In the genomic region with DNA sequence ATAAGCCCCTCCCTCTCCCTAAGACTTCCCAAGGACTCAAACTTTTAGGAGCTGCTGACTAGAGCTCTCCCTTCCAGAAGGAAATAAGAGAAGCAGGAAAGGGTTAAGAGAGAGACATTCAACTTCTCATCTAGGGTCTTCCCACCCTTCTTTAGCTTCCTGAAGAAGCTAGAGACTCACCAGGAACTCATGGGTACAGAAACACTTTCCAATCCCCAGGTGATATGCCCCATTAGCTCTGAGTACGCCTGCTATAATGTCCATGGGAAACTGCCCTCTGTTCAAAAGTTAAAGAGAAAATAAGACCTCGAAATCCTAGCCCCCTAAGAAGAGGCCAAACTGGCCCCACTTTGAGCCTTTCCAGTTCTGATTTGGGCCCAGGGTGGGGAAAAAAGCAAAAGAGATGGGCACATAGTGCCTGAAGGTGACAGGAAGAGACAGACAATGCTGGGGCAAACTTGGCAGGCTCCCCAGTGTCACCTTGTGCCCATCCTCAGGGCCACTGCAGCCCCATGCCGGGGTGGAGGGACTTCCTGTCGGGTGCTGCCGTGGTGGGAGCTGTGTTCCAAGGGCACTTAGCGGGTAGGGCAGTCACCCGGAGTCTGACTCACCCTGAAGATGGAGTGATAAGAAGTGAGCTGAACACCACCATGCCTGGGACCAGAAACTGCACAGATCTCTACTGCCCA, we compare ENCODE assay signal across 8 cellular contexts. TPM values are rescaled to one million over a fixed set of nuclear protein-coding genes. Genes with fewer than 3 reads are reported as not detected.
DNase-seq lines count a peak whose midpoint lies in the region; ATAC-seq, FAIRE-seq and TF ChIP-seq lines count a peak whose summit lies in the region.

No MANE protein-coding gene starts in this region.

- dilution Hi-C loops in endothelial cell of umbilical vein (cut with MboI; ENCODE audit: extremely low pct_ligation_motif_present, low sequenced_read_pairs): no loop called here

- TF ChIP-seq CTCF in endothelial cell of umbilical vein (IDR thresholded peaks at IDR 0.05; ENCODE audit: extremely low read depth in 1 of 2, insufficient read depth in 1 of 2, low read depth in 1 of 2, low read length in 2 of 2): no peak
- TF ChIP-seq CTCF in gastrocnemius medialis (IDR thresholded peaks at IDR 0.05 in 4 of 5, conservative IDR thresholded peaks at IDR 0.05 in 1 of 5): no peak
- TF ChIP-seq CTCF in sigmoid colon (IDR thresholded peaks at IDR 0.05): no peak
- no peak for TF ChIP-seq CTCF in ovary (IDR thresholded peaks at IDR 0.05)

- no peaks in the 10 kb centered on the region for H3K36me3 ChIP-seq in endothelial cell of umbilical vein (ENCODE audit: control insufficient read depth in 2 of 2, extremely low read depth in 1 of 2, insufficient read depth in 2 of 2, low read length in 2 of 2)
- no peaks in the 10 kb centered on the region for H3K36me3 ChIP-seq in gastrocnemius medialis
- peaks cover 0 to 4% (median 2%) of the 10 kb centered on the region in 4 donors for H3K36me3 ChIP-seq in sigmoid colon
- no peaks in the 10 kb centered on the region for H3K36me3 ChIP-seq in ovary

- H3K4me3 ChIP-seq in endothelial cell of umbilical vein (replicated peaks in 1 of 3; ENCODE audit: insufficient read depth in 1 of 3, low read depth in 1 of 3, low read length in 3 of 3) (no peak overlapping the region), gastrocnemius medialis (no peak overlapping the region), sigmoid colon (no peak overlapping the region), ovary (no peak overlapping the region)

- H3K4me1 Mint-ChIP-seq in activated CD4-positive, alpha-beta memory T cell treated with anti-CD3 and anti-CD28 coated beads, Interleukin-2, amount 10 ng/mL, durations not matched to agents 7 days and 5 days: peaks cover 75% of the 10 kb centered on the region

- intact Hi-C loops in endothelial cell of umbilical vein (cut with micrococcal nuclease): loop anchor here (1.0 kb wide), 2 partner anchors 13 to 32 kb away; partner anchors contain the start of gene NBEAL2
- intact Hi-C loops in gastrocnemius medialis (cut with DNase I; ENCODE audit: low total_unique reads): no loop called here
- intact Hi-C loops in sigmoid colon (cut with DNase I): no loop called here
- intact Hi-C loops in ovary (cut with DNase I): no loop called here

- ATAC-seq in gastrocnemius medialis: no peak
- no peak for ATAC-seq in HG03139 (IDR thresholded peaks at IDR 0.05; ENCODE audit: unreplicated experiment)

- H3K79me2 ChIP-seq in endothelial cell of umbilical vein (ENCODE audit: control insufficient read depth, insufficient read depth, low read length): peaks cover 88% of the 10 kb centered on the region

- H3K36me3 Mint-ChIP-seq in activated CD4-positive, alpha-beta memory T cell treated with anti-CD3 and anti-CD28 coated beads, Interleukin-2, amount 10 ng/mL, durations not matched to agents 7 days and 5 days (ENCODE audit: low read depth): peaks cover 43% of the 10 kb centered on the region

- DNase-seq in HTR-8/SVneo (ENCODE audit: insufficient read length, low spot score) (peak; percentile 62), endothelial cell of umbilical vein (ENCODE audit: low read depth, low spot score) (peak; percentile 70), gastrocnemius medialis (no peak), sigmoid colon (no peak), ovary (no peak)
- peak; percentile 87 for DNase-seq in activated CD4-positive, alpha-beta memory T cell treated with anti-CD3 and anti-CD28 coated beads, Interleukin-2, amount 10 ng/mL, durations not matched to agents 7 days and 5 days
- DNase-seq in effector CD8-positive, alpha-beta T cell (lab: John Stamatoyannopoulos, UW): no peak

- TF ChIP-seq POLR2A in endothelial cell of umbilical vein (IDR thresholded peaks at IDR 0.05; ENCODE audit: low read depth, low read length) (no peak), gastrocnemius medialis (IDR thresholded peaks at IDR 0.05) (no peak), sigmoid colon (IDR thresholded peaks at IDR 0.05) (no peak), ovary (IDR thresholded peaks at IDR 0.05) (no peak)

- POLR2A ChIA-PET in activated CD4-positive, alpha-beta memory T cell treated with anti-CD3 and anti-CD28 coated beads, Interleukin-2, amount 10 ng/mL, durations not matched to agents 7 days and 5 days (lab: Charles Lee): interaction anchor here (0.8 to 5.4 kb wide), 9 partner anchors 10 to 433 kb away, joined by 4 to 94 read pairs (median 24); partner anchors contain the start of genes CCDC12, NBEAL2, PTPN23 and SETD2
- POLR2A ChIA-PET in endothelial cell of umbilical vein (lab: Charles Lee): interaction anchor here (0.7 to 2.0 kb wide), 3 partner anchors 11 to 32 kb away, joined by 3 to 9 read pairs (median 7); partner anchors contain the start of gene NBEAL2

- in situ Hi-C loops in gastrocnemius medialis (cut with MboI; ENCODE audit: low sequenced_read_pairs in 4 of 4): no loop called here

- H3K9me3 Mint-ChIP-seq in activated CD4-positive, alpha-beta memory T cell treated with anti-CD3 and anti-CD28 coated beads, Interleukin-2, amount 10 ng/mL, durations not matched to agents 7 days and 5 days: no peaks in the 10 kb centered on the region

- BruUV-seq in endothelial cell of umbilical vein (replicated peaks; lab: Mats Ljungman, UMichigan): no TSS peak

- peak overlapping the region; percentile 70 for H3K4me3 Mint-ChIP-seq in activated CD4-positive, alpha-beta memory T cell treated with anti-CD3 and anti-CD28 coated beads, Interleukin-2, amount 10 ng/mL, durations not matched to agents 7 days and 5 days

- no peak for TF ChIP-seq EP300 in sigmoid colon (IDR thresholded peaks at IDR 0.05)
- no peak for TF ChIP-seq EP300 in ovary (IDR thresholded peaks at IDR 0.05)

- H3K4me1 ChIP-seq in endothelial cell of umbilical vein (ENCODE audit: control insufficient read depth, extremely low read depth, insufficient read depth, low read length) (peaks cover 78% of the 10 kb centered on the region), gastrocnemius medialis (peaks cover 77 to 85% of the 10 kb centered on the region in 2 donors), sigmoid colon (peaks cover 0 to 79% (median 69%) of the 10 kb centered on the region in 4 donors), ovary (ENCODE audit: insufficient read depth) (peaks cover 44% of the 10 kb centered on the region)

- H3K9me3 ChIP-seq in endothelial cell of umbilical vein (replicated peaks; ENCODE audit: control insufficient read depth, insufficient read depth, low read length) (no peaks in the 10 kb centered on the region), gastrocnemius medialis (no peaks in the 10 kb centered on the region), sigmoid colon (no peaks in the 10 kb centered on the region), ovary (no peaks in the 10 kb centered on the region)

- no peak overlapping the region for H3K9ac ChIP-seq in endothelial cell of umbilical vein (replicated peaks; ENCODE audit: extremely low read depth, insufficient read depth, low read length)

- H3K27me3 ChIP-seq in endothelial cell of umbilical vein (ENCODE audit: control insufficient read depth in 2 of 2, insufficient read depth in 2 of 2, low read length in 2 of 2) (no peaks in the 10 kb centered on the region), gastrocnemius medialis (no peaks in the 10 kb centered on the region), sigmoid colon (no peaks in the 10 kb centered on the region), ovary (no peaks in the 10 kb centered on the region)

- no peak overlapping the region for H2AFZ ChIP-seq in endothelial cell of umbilical vein (ENCODE audit: low read depth, low read length)

- peak overlapping the region; percentile 98 for H3K27ac Mint-ChIP-seq in activated CD4-positive, alpha-beta memory T cell treated with anti-CD3 and anti-CD28 coated beads, Interleukin-2, amount 10 ng/mL, durations not matched to agents 7 days and 5 days

- CTCF ChIA-PET in activated CD4-positive, alpha-beta memory T cell treated with anti-CD3 and anti-CD28 coated beads, Interleukin-2, amount 10 ng/mL, durations not matched to agents 7 days and 5 days (lab: Charles Lee): interaction anchor here (0.6 to 2.7 kb wide), 13 partner anchors 9 to 256 kb away, joined by 3 to 12 read pairs (median 4); partner anchors contain the start of gene NBEAL2
- CTCF ChIA-PET in endothelial cell of umbilical vein (lab: Charles Lee): interaction anchor here (0.9 to 3.0 kb wide), 7 partner anchors 11 to 37 kb away, joined by 3 to 29 read pairs (median 4); partner anchors contain the start of gene CCDC12

- peak overlapping the region; percentile 45 for H3K27ac ChIP-seq in endothelial cell of umbilical vein (ENCODE audit: insufficient read depth, low read depth, low read length)
- peak overlapping the region; percentile 86 to 91 (median 88) for H3K27ac ChIP-seq in gastrocnemius medialis
- H3K27ac ChIP-seq in sigmoid colon: peak overlapping the region in 2 of 4 donors; percentile 1 to 49
- H3K27ac ChIP-seq in ovary: no peak overlapping the region

- FAIRE-seq in HTR-8/SVneo (lab: Jason Lieb, UNC) (no peak), endothelial cell of umbilical vein (lab: Jason Lieb, UNC) (peak; percentile 87)

- no peaks in the 10 kb centered on the region for H3K9me1 ChIP-seq in endothelial cell of umbilical vein (replicated peaks; ENCODE audit: control insufficient read depth, extremely low read depth, insufficient read depth, low read length)

- peak overlapping the region; percentile 18 for H3K4me2 ChIP-seq in endothelial cell of umbilical vein (ENCODE audit: insufficient read depth, low read length)

- no peaks in the 10 kb centered on the region for H4K20me1 ChIP-seq in endothelial cell of umbilical vein (replicated peaks; ENCODE audit: control insufficient read depth, extremely low read depth, insufficient read depth, low read length)

- H3K27me3 Mint-ChIP-seq in activated CD4-positive, alpha-beta memory T cell treated with anti-CD3 and anti-CD28 coated beads, Interleukin-2, amount 10 ng/mL, durations not matched to agents 7 days and 5 days: no peaks in the 10 kb centered on the region

- WGBS in sigmoid colon, 2 donors: 23 to 39% methylated on average over 7 of the region's 7 CpGs
- 60 to 62% (median 60%) methylated on average over 7 of the region's 7 CpGs for WGBS in ovary, 3 donors

RNA-seq across cellular contexts. Expression of gene CCDC12, which starts 29.5 kb away (rescaled TPM):
- 10 to 100 TPM; 55.0 to 56.7 TPM for total RNA-seq in activated CD4-positive, alpha-beta memory T cell treated with anti-CD3 and anti-CD28 coated beads, Interleukin-2, amount 10 ng/mL, durations not matched to agents 7 days and 5 days
- total RNA-seq in endothelial cell of umbilical vein (45.0 and 50.5 TPM in 2 replicates), gastrocnemius medialis (10 to 100 TPM; 24.6 to 32.0 (median 29.0) TPM), sigmoid colon (10 to 100 TPM; 33.1 to 41.0 (median 36.6) TPM), ovary (10 to 100 TPM; 32.2 to 50.1 (median 42.3) TPM)
- polyA plus RNA-seq in endothelial cell of umbilical vein (31.2 and 35.1 TPM in 2 replicates), sigmoid colon (10 to 100 TPM; 58.9 to 80.9 (median 77.5) TPM), ovary (10 to 100 TPM; 34.7 to 66.7 TPM)
- 48.1 and 49.0 TPM in 2 replicates for polyA plus RNA-seq in endothelial cell of umbilical vein (2011; cell fraction: cytosol; rRNA removed)
- 58.5 and 62.2 TPM in 2 replicates for polyA plus RNA-seq in endothelial cell of umbilical vein (2011; cell fraction: nucleus; rRNA removed)
- polyA plus RNA-seq in endothelial cell of umbilical vein (2012): 24.0 and 28.2 TPM in 2 replicates
- 64.5 and 73.4 TPM in 2 replicates for polyA minus RNA-seq in endothelial cell of umbilical vein
- polyA minus RNA-seq in endothelial cell of umbilical vein (2011; cell fraction: cytosol; rRNA and poly(A)+ RNA removed): 13.3 TPM
- polyA minus RNA-seq in endothelial cell of umbilical vein (2011; cell fraction: nucleus; rRNA and poly(A)+ RNA removed): 64.2 and 70.6 TPM in 2 replicates

RNA-seq across cellular contexts. Expression of gene NBEAL2, which starts 32.5 kb away (rescaled TPM):
- 100 to 1,000 TPM; 254 to 267 TPM for total RNA-seq in activated CD4-positive, alpha-beta memory T cell treated with anti-CD3 and anti-CD28 coated beads, Interleukin-2, amount 10 ng/mL, durations not matched to agents 7 days and 5 days
- total RNA-seq in endothelial cell of umbilical vein: 84.7 and 90.1 TPM in 2 replicates
- polyA plus RNA-seq in endothelial cell of umbilical vein: 48.0 and 51.9 TPM in 2 replicates
- 18.2 and 22.1 TPM in 2 replicates for polyA plus RNA-seq in endothelial cell of umbilical vein (2011; cell fraction: cytosol; rRNA removed)
- polyA plus RNA-seq in endothelial cell of umbilical vein (2011; cell fraction: nucleus; rRNA removed): 329 and 436 TPM in 2 replicates
- 38.7 and 46.6 TPM in 2 replicates for polyA plus RNA-seq in endothelial cell of umbilical vein (2012)
- 38.0 and 60.8 TPM in 2 replicates for polyA minus RNA-seq in endothelial cell of umbilical vein
- 8.8 TPM for polyA minus RNA-seq in endothelial cell of umbilical vein (2011; cell fraction: cytosol; rRNA and poly(A)+ RNA removed)
- polyA minus RNA-seq in endothelial cell of umbilical vein (2011; cell fraction: nucleus; rRNA and poly(A)+ RNA removed): 67.7 and 92.5 TPM in 2 replicates
- total RNA-seq in gastrocnemius medialis: 1 to 10 TPM; 4.1 to 8.7 (median 7.5) TPM
- total RNA-seq in sigmoid colon: 10 to 100 TPM in 3 of 4 donors, 1 to 10 TPM in 1; 9.6 to 36.0 (median 13.5) TPM
- polyA plus RNA-seq in sigmoid colon: 10 to 100 TPM in 2 of 3 donors, 1 to 10 TPM in 1; 7.8 to 88.0 (median 11.3) TPM
- total RNA-seq in ovary: 10 to 100 TPM in 6 of 7 donors, 1 to 10 TPM in 1; 9.4 to 19.1 (median 14.0) TPM
- polyA plus RNA-seq in ovary: 10 to 100 TPM in 1 of 2 donors, 1 to 10 TPM in 1; 3.4 to 13.7 TPM

Comparison
In these comparisons a context has a peak if more than half of its experiments do, and no peak if none do; other contexts are left out.
1. DNase-seq: peak in HTR-8/SVneo (single experiment), activated CD4-positive, alpha-beta memory T cell treated with anti-CD3 and anti-CD28 coated beads, Interleukin-2, amount 10 ng/mL, durations not matched to agents 7 days and 5 days (single experiment) and endothelial cell of umbilical vein (single experiment); none in gastrocnemius medialis (0 of 2), sigmoid colon (single experiment), effector CD8-positive, alpha-beta T cell (single experiment) and ovary (0 of 5).
2. H3K27ac ChIP-seq: peak in endothelial cell of umbilical vein (single experiment) and gastrocnemius medialis (4 of 4); none in ovary (0 of 2).